Comparison of ENCODE assay signal across 1 cellular context in the genomic region with DNA sequence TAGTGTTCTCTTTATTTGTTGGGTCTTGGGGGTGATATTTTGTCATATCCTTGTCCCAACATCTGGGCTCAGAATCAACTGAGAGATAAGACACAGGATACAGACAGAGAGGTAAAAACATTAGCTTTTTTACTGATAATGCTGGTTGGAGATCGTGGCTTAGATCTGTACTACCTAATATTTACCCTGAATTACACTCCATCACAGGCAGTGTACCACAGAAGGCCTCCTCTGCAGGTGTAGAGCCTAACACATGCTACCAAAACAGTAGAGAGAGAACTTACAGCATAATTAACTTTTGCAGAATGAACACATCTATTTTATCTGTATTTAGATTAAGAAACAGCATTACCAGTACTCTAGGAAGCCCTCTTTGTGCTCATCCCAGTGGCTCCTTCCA.
TF ChIP-seq lines count a peak whose summit lies in the region.

No MANE protein-coding gene starts in this region.

TF ChIP-seq in GM12891, 5 proteins besides CTCF, POLR2A, EP300 and RAD21 (continued from another document):
- TF ChIP-seq POU2F2 (IDR thresholded peaks at IDR 0.05; ENCODE audit: low read depth, low read length) = no peak
TF ChIP-seq in GM12891: peak in this region for 0.
